In genomic region chr1:44730741-44731512, GRCh38 we compare ENCODE assay signal across 8 cellular contexts. TPM values are rescaled to one million over a fixed set of nuclear protein-coding genes. Genes with fewer than 3 reads are reported as not detected.
DNase-seq lines count a peak whose midpoint lies in the region; ATAC-seq and TF ChIP-seq lines count a peak whose summit lies in the region.

RNU5D-1 (minus strand) TSS chr1:44731170.

- intact Hi-C loops in testis (cut with DNase I; ENCODE audit: low total_unique reads), result no loop called here

- H3K27me3 ChIP-seq in SJSA1 (replicated peaks), result no peaks in the 10 kb centered on the region
- H3K27me3 ChIP-seq in testis, result no peaks in the 10 kb centered on the region

- WGBS in testis, 2 donors, result 1 to 2% methylated on average over 19 of the region's 19 CpGs

- TF ChIP-seq CTCF in GM10248 (IDR thresholded peaks at IDR 0.05; ENCODE audit: control extremely low read depth, extremely low read depth, low read depth, missing control alignments), result peak; percentile 81
- TF ChIP-seq CTCF in HFFc6 (IDR thresholded peaks at IDR 0.05), result peak; percentile 95
- TF ChIP-seq CTCF in omental fat pad (IDR thresholded peaks at IDR 0.05), result peak in 1 of 3 donors; percentile 61
- TF ChIP-seq CTCF in testis (IDR thresholded peaks at IDR 0.05), result peak; percentile 90 to 98 (median 95)

- H3K27me3 Mint-ChIP-seq in HFFc6 (ENCODE audit: insufficient read depth), result peaks cover 4% of the 10 kb centered on the region; the same call in 1 of the 2 replicates

- peak; percentile 90 for ATAC-seq in omental fat pad (ENCODE audit: low FRiP score)

- DNase-seq in GM10248 (ENCODE audit: extremely low spot score) (peak; percentile 87), HFFc6 (peak; percentile 98), MV-4-11 (lab: John Stamatoyannopoulos, UW) (peak; percentile 100), SJSA1 (ENCODE audit: low read depth in 1 of 2, low spot score in 2 of 2) (peak; percentile 95 to 98), glomerular endothelial cell (ENCODE audit: extremely low read depth, low read depth, low spot score) (peak; percentile 98), omental fat pad (ENCODE audit: low spot score) (peak; percentile 96), testis (peak; percentile 97)
- peak; percentile 95 for DNase-seq in activated naive CD4-positive, alpha-beta T cell treated with anti-CD3 and anti-CD28 coated beads, Interleukin-2, amount 50 U/mL, for 16 hours

- peaks cover 52% of the 10 kb centered on the region for H3K4me1 Mint-ChIP-seq in HFFc6 (ENCODE audit: low read depth)

- H3K27ac ChIP-seq in SJSA1 (peak within 1 kb of the TSS; percentile 100), testis (peak within 1 kb of the TSS; percentile 86 to 96)

- H3K36me3 Mint-ChIP-seq in HFFc6 (ENCODE audit: low read depth), result no peaks in the 10 kb centered on the region

- H3K4me3 Mint-ChIP-seq in HFFc6, result peak within 1 kb of the TSS; percentile 77

- H3K9me3 Mint-ChIP-seq in HFFc6, result 0 out of 2 replicates have a peak, but pooled peaks cover 3% of the 10 kb centered on the region

- H3K4me1 ChIP-seq in SJSA1 (replicated peaks) (peaks cover 24% of the 10 kb centered on the region), testis (peaks cover 12% of the 10 kb centered on the region)

- CTCF ChIA-PET in GM10248 (lab: Yijun Ruan, JAX), result interaction anchor here (0.6 to 7.2 kb wide), 33 partner anchors 11 to 845 kb away, joined by 3 to 89 read pairs (median 4); partner anchors contain the start of genes BEST4, BTBD19, HECTD3 and KIF2C

- H3K36me3 ChIP-seq in SJSA1, result no peaks in the 10 kb centered on the region
- H3K36me3 ChIP-seq in testis (ENCODE audit: low read depth, missing control alignments), result no peaks in the 10 kb centered on the region

- H3K9me3 ChIP-seq in SJSA1 (replicated peaks) (no peaks in the 10 kb centered on the region), testis (no peaks in the 10 kb centered on the region)

- H3K27ac Mint-ChIP-seq in HFFc6, result peak within 1 kb of the TSS; percentile 100

- POLR2A ChIA-PET in GM10248 (lab: Yijun Ruan, JAX), result interaction anchor here (0.6 to 3.1 kb wide), 12 partner anchors 10 to 861 kb away, joined by 3 to 95 read pairs (median 4); partner anchors contain the start of genes ARMH1, BTBD19, HECTD3 and PLK3

- H3K4me3 ChIP-seq in SJSA1 (no peak within 1 kb of the TSS), testis (peak within 1 kb of the TSS in 1 of 2 donors; percentile 42)

- TF ChIP-seq POLR2A in testis (IDR thresholded peaks at IDR 0.05), result peak; percentile 26

RNA-seq across cellular contexts. Expression of gene RNU5D-1, which starts in this region (rescaled TPM):
- not detected for total RNA-seq in HFFc6 (2021; fragmentation: NEBNext Ultra II Directional; extraction: Animal tissue kit (Norgen Biotek cat#: 25700))
- not detected in 2 replicates for total RNA-seq in SJSA1 (2014; rRNA removed; shearing (Covaris generic))
- not detected in 2 replicates for total RNA-seq in glomerular endothelial cell
- total RNA-seq in omental fat pad, result not detected
- total RNA-seq in testis, result not detected
- polyA plus RNA-seq in testis (ENCODE audit: insufficient read depth, low read depth, low replicate concordance), result not detected

Comparison
In these comparisons a context has a peak if more than half of its experiments do, and no peak if none do; other contexts are left out.
1. Peak in DNase-seq in HFFc6; RNA of the gene not detected or under 1 TPM.
2. Peak in DNase-seq and H3K27ac ChIP-seq in SJSA1; RNA of the gene not detected or under 1 TPM.
3. Peak in DNase-seq in glomerular endothelial cell; RNA of the gene not detected or under 1 TPM.
4. Peak in DNase-seq and ATAC-seq in omental fat pad; RNA of the gene not detected or under 1 TPM.
5. Peak in DNase-seq and H3K27ac ChIP-seq in testis; RNA of the gene not detected or under 1 TPM.